ENCODE assay signal across 1 cellular context in the genomic region with DNA sequence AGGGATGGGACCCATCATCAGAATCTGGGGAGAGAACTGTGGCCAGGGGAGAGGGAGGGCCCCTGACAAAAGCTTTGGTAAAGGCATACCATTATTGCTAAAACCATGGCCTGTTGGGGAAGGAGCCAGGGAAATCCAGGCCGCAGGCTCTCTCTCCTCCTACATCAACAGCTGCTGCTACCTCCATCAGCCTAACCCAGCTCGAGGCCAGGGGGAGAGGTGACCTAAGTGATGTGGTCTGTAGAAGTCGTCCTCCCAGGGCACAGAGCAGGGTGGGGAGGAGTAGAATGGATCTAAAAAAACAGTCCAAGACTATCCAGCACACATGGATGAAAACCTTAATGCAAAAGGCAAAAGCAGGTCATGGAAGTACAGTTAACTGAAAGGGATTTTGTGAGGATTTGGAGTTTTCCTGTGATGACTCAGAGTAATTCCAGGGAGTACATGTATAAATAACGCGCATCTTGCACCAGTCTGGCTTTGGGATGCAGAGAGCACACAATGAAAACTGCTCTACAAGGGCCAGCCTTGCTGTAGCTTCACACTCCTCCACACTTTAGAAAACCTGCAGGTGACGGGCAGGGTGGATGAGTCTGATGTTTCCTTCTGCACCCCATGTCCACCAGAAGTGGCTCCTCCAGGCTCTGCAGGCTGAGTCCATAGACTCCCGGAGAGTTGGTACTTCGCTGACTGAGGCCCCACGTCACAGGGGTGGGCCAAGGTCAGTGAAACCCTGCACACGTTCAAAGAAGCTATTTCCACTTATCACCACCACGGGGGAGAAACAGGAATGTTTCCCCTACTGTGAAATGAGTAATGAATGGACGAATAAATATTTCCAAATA.
TF ChIP-seq lines count a peak whose summit lies in the region.

No MANE protein-coding gene starts in this region.

TF ChIP-seq in GM23338, 12 proteins besides CTCF, POLR2A, EP300 and RAD21:
- TF ChIP-seq, protein P1, sequence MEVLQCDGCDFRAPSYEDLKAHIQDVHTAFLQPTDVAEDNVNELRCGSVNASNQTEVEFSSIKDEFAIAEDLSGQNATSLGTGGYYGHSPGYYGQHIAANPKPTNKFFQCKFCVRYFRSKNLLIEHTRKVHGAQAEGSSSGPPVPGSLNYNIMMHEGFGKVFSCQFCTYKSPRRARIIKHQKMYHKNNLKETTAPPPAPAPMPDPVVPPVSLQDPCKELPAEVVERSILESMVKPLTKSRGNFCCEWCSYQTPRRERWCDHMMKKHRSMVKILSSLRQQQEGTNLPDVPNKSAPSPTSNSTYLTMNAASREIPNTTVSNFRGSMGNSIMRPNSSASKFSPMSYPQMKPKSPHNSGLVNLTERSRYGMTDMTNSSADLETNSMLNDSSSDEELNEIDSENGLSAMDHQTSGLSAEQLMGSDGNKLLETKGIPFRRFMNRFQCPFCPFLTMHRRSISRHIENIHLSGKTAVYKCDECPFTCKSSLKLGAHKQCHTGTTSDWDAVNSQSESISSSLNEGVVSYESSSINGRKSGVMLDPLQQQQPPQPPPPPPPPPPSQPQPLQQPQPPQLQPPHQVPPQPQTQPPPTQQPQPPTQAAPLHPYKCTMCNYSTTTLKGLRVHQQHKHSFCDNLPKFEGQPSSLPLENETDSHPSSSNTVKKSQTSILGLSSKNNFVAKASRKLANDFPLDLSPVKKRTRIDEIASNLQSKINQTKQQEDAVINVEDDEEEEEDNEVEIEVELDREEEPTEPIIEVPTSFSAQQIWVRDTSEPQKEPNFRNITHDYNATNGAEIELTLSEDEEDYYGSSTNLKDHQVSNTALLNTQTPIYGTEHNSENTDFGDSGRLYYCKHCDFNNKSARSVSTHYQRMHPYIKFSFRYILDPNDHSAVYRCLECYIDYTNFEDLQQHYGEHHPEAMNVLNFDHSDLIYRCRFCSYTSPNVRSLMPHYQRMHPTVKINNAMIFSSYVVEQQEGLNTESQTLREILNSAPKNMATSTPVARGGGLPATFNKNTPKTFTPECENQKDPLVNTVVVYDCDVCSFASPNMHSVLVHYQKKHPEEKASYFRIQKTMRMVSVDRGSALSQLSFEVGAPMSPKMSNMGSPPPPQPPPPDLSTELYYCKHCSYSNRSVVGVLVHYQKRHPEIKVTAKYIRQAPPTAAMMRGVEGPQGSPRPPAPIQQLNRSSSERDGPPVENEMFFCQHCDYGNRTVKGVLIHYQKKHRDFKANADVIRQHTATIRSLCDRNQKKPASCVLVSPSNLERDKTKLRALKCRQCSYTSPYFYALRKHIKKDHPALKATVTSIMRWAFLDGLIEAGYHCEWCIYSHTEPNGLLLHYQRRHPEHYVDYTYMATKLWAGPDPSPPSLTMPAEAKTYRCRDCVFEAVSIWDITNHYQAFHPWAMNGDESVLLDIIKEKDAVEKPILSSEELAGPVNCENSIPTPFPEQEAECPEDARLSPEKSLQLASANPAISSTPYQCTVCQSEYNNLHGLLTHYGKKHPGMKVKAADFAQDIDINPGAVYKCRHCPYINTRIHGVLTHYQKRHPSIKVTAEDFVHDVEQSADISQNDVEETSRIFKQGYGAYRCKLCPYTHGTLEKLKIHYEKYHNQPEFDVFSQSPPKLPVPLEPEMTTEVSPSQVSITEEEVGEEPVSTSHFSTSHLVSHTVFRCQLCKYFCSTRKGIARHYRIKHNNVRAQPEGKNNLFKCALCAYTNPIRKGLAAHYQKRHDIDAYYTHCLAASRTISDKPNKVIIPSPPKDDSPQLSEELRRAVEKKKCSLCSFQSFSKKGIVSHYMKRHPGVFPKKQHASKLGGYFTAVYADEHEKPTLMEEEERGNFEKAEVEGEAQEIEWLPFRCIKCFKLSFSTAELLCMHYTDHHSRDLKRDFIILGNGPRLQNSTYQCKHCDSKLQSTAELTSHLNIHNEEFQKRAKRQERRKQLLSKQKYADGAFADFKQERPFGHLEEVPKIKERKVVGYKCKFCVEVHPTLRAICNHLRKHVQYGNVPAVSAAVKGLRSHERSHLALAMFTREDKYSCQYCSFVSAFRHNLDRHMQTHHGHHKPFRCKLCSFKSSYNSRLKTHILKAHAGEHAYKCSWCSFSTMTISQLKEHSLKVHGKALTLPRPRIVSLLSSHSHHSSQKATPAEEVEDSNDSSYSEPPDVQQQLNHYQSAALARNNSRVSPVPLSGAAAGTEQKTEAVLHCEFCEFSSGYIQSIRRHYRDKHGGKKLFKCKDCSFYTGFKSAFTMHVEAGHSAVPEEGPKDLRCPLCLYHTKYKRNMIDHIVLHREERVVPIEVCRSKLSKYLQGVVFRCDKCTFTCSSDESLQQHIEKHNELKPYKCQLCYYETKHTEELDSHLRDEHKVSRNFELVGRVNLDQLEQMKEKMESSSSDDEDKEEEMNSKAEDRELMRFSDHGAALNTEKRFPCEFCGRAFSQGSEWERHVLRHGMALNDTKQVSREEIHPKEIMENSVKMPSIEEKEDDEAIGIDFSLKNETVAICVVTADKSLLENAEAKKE (CRISPR knock-in tag; IDR thresholded peaks at IDR 0.05): no peak
- TF ChIP-seq JUNB (IDR thresholded peaks at IDR 0.05; ENCODE audit: unreplicated experiment): no peak
- TF ChIP-seq EZH2 (IDR thresholded peaks at IDR 0.05; ENCODE audit: low read depth, unreplicated experiment): no peak
- TF ChIP-seq ZNF114 (CRISPR knock-in tag; IDR thresholded peaks at IDR 0.05): no peak
- TF ChIP-seq POLR2AphosphoS5 (IDR thresholded peaks at IDR 0.05; ENCODE audit: low read depth): no peak
- TF ChIP-seq EZH2phosphoT487 (IDR thresholded peaks at IDR 0.05; ENCODE audit: unreplicated experiment): no peak
- no peak for TF ChIP-seq CREB1 (CRISPR knock-in tag; IDR thresholded peaks at IDR 0.05; ENCODE audit: low read depth)
- TF ChIP-seq NANOG (IDR thresholded peaks at IDR 0.05; ENCODE audit: borderline replicate concordance): no peak
